In genomic region chr14:25103261-25103660, GRCh38 we compare ENCODE assay signal across 21 cellular contexts. TPM values are rescaled to one million over a fixed set of nuclear protein-coding genes. Genes with fewer than 3 reads are reported as not detected.
"Had no signal": no experiment of that assay in that cellular context is flagged by ENCODE, and none has a peak within 500 bp of the region (broad histone marks: within the 10 kb centered on the region; RNA-seq: fewer than 3 reads in every experiment).

No MANE protein-coding gene starts in this region.

- ATAC-seq: gastrocnemius medialis, heart left ventricle, left lobe of liver, WTC11 had no signal

- H3K27me3 ChIP-seq: gastrocnemius medialis, heart left ventricle had no signal

- H3K9me3 ChIP-seq: gastrocnemius medialis had no signal

- H3K4me1 ChIP-seq: gastrocnemius medialis had no signal

- H3K27ac ChIP-seq: gastrocnemius medialis, heart left ventricle had no signal

- DNase-seq: activated CD4-positive, alpha-beta memory T cell treated with anti-CD3 and anti-CD28 coated beads for 36 hours; activated CD4-positive, alpha-beta T cell treated with anti-CD3 and anti-CD28 coated beads for 4 hours; activated naive CD4-positive, alpha-beta T cell; activated naive CD8-positive, alpha-beta T cell treated with anti-CD3 and anti-CD28 coated beads for 36 hours; activated T-cell treated with anti-CD3 and anti-CD28 coated beads for 4 hours; amygdala; caudate nucleus; gastrocnemius medialis; heart left ventricle; kidney; midbrain; nephron progenitor cell; nucleus accumbens; retina; stimulated activated CD4-positive, alpha-beta T cell treated with anti-CD3 and anti-CD28 coated beads, Interleukin-12 subunit alpha, Interleukin-12 subunit beta, amount 100 ng/mL, for 4 hours; stimulated activated CD4-positive, alpha-beta T cell treated with anti-CD3 and anti-CD28 coated beads, Interleukin-1b, Interleukin-23, amount 100 ng/mL, for 48 hours; stimulated activated CD8-positive, alpha-beta memory T cell treated with anti-CD3 and anti-CD28 coated beads, Interleukin-4, amount 100 ng/mL, for 48 hours; stimulated activated naive CD4-positive, alpha-beta T cell had no signal

- H3K4me3 ChIP-seq: gastrocnemius medialis, heart left ventricle, lung had no signal

- H3K36me3 ChIP-seq: gastrocnemius medialis, heart left ventricle had no signal

RNA-seq across cellular contexts. Expression of gene STXBP6, which starts 53.3 kb away (rescaled TPM):
- total RNA-seq: activated CD4-positive, alpha-beta memory T cell treated with anti-CD3 and anti-CD28 coated beads for 36 hours; activated naive CD8-positive, alpha-beta T cell treated with anti-CD3 and anti-CD28 coated beads for 36 hours had no signal
